1 cellular context compared by ENCODE assay signal in the genomic region with DNA sequence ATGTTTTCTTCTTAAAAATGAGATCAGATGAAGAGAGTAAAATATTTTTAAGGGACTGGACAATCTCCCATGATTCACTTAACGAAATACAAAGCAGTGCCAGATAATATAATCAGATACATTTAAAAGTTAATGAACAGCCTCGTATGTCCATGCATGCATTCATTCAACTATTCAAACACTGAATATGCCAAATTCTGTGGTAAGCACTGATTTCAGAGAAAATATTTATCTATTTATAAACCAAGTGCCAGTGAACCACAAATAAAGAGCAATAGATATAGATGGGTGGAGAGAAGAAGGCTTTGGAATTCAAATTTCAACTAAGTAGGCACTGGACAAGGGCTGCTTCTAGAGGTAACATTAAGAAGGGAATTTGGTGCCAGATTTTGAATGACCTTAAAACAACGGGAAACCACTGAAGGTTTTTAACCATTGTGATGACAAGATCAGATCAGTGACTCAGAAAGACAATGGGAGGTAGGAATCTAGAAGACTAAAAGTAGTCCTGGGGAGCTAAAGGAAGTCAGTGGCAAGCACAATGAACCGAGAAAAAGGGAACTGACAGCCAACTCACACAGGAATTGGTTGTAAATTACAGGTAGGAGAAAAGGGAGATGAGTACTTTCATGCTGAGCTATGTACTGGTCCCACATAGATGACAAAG.
A peak's percentile ranks its signal among the peaks of the same experiment; 100 is the strongest.
TF ChIP-seq lines count a peak whose summit lies in the region.

No MANE protein-coding gene starts in this region.

TF ChIP-seq in GM12878, 131 proteins besides CTCF, POLR2A, EP300 and RAD21:
- 0 out of 2 replicates have a peak, but pooled peaks have one; percentile 8 for TF ChIP-seq RUNX3 (IDR thresholded peaks at IDR 0.05; ENCODE audit: low read length)
- no peak for TF ChIP-seq ATF7 (IDR thresholded peaks at IDR 0.05; ENCODE audit: low read depth)
- TF ChIP-seq IKZF2 (IDR thresholded peaks at IDR 0.05) = peak; percentile 42 to 46; a peak in 2 of 4 replicates
- TF ChIP-seq LARP7 (IDR thresholded peaks at IDR 0.05) = no peak
- TF ChIP-seq, protein P1, sequence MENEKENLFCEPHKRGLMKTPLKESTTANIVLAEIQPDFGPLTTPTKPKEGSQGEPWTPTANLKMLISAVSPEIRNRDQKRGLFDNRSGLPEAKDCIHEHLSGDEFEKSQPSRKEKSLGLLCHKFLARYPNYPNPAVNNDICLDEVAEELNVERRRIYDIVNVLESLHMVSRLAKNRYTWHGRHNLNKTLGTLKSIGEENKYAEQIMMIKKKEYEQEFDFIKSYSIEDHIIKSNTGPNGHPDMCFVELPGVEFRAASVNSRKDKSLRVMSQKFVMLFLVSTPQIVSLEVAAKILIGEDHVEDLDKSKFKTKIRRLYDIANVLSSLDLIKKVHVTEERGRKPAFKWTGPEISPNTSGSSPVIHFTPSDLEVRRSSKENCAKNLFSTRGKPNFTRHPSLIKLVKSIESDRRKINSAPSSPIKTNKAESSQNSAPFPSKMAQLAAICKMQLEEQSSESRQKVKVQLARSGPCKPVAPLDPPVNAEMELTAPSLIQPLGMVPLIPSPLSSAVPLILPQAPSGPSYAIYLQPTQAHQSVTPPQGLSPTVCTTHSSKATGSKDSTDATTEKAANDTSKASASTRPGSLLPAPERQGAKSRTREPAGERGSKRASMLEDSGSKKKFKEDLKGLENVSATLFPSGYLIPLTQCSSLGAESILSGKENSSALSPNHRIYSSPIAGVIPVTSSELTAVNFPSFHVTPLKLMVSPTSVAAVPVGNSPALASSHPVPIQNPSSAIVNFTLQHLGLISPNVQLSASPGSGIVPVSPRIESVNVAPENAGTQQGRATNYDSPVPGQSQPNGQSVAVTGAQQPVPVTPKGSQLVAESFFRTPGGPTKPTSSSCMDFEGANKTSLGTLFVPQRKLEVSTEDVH (IDR thresholded peaks at IDR 0.05; ENCODE audit: low read depth, partially characterized antibody) = no peak
- TF ChIP-seq RBBP5 (conservative IDR thresholded peaks at IDR 0.05) = no peak
- TF ChIP-seq CHD1 (IDR thresholded peaks at IDR 0.05; ENCODE audit: low read depth, low read length) = no peak
- TF ChIP-seq SUZ12 (IDR thresholded peaks at IDR 0.05; ENCODE audit: unreplicated experiment) = no peak
- TF ChIP-seq, protein P2, sequence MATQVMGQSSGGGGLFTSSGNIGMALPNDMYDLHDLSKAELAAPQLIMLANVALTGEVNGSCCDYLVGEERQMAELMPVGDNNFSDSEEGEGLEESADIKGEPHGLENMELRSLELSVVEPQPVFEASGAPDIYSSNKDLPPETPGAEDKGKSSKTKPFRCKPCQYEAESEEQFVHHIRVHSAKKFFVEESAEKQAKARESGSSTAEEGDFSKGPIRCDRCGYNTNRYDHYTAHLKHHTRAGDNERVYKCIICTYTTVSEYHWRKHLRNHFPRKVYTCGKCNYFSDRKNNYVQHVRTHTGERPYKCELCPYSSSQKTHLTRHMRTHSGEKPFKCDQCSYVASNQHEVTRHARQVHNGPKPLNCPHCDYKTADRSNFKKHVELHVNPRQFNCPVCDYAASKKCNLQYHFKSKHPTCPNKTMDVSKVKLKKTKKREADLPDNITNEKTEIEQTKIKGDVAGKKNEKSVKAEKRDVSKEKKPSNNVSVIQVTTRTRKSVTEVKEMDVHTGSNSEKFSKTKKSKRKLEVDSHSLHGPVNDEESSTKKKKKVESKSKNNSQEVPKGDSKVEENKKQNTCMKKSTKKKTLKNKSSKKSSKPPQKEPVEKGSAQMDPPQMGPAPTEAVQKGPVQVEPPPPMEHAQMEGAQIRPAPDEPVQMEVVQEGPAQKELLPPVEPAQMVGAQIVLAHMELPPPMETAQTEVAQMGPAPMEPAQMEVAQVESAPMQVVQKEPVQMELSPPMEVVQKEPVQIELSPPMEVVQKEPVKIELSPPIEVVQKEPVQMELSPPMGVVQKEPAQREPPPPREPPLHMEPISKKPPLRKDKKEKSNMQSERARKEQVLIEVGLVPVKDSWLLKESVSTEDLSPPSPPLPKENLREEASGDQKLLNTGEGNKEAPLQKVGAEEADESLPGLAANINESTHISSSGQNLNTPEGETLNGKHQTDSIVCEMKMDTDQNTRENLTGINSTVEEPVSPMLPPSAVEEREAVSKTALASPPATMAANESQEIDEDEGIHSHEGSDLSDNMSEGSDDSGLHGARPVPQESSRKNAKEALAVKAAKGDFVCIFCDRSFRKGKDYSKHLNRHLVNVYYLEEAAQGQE (IDR thresholded peaks at IDR 0.05; ENCODE audit: low read depth, low read length) = no peak
- TF ChIP-seq RCOR1 (conservative IDR thresholded peaks at IDR 0.05; ENCODE audit: low read depth, low read length) = no peak
- no peak for TF ChIP-seq CHD2 (IDR thresholded peaks at IDR 0.05; ENCODE audit: borderline replicate concordance, low read depth, low read length)
- no peak for TF ChIP-seq ZNF274 (IDR thresholded peaks at IDR 0.05; ENCODE audit: insufficient read depth, insufficient read length)
- no peak for TF ChIP-seq HDGF (IDR thresholded peaks at IDR 0.05)
- no peak for TF ChIP-seq YBX1 (IDR thresholded peaks at IDR 0.05)
- TF ChIP-seq FOXM1 (IDR thresholded peaks at IDR 0.05; ENCODE audit: low read depth, low read length) = no peak
- no peak for TF ChIP-seq HDAC6 (IDR thresholded peaks at IDR 0.05; ENCODE audit: unreplicated experiment)
- TF ChIP-seq MEF2B (IDR thresholded peaks at IDR 0.05; ENCODE audit: partially characterized antibody, poor library complexity, severe bottlenecking) = no peak
- TF ChIP-seq JUND (IDR thresholded peaks at IDR 0.05; ENCODE audit: low read depth, low read length) = no peak
- no peak for TF ChIP-seq NRF1 (conservative IDR thresholded peaks at IDR 0.05; ENCODE audit: low read depth, low read length)
- 0 out of 2 replicates have a peak, but pooled peaks have one; percentile 28 for TF ChIP-seq IKZF1 (conservative IDR thresholded peaks at IDR 0.05)
- no peak for TF ChIP-seq SREBF2 (IDR thresholded peaks at IDR 0.05; ENCODE audit: low read length)
- TF ChIP-seq, protein P3, sequence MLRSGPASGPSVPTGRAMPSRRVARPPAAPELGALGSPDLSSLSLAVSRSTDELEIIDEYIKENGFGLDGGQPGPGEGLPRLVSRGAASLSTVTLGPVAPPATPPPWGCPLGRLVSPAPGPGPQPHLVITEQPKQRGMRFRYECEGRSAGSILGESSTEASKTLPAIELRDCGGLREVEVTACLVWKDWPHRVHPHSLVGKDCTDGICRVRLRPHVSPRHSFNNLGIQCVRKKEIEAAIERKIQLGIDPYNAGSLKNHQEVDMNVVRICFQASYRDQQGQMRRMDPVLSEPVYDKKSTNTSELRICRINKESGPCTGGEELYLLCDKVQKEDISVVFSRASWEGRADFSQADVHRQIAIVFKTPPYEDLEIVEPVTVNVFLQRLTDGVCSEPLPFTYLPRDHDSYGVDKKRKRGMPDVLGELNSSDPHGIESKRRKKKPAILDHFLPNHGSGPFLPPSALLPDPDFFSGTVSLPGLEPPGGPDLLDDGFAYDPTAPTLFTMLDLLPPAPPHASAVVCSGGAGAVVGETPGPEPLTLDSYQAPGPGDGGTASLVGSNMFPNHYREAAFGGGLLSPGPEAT (IDR thresholded peaks at IDR 0.05; ENCODE audit: low read depth) = 0 out of 2 replicates have a peak, but pooled peaks have one; percentile 10
- peak; percentile 49; the same call in 1 of the 2 replicates for TF ChIP-seq SPI1 (IDR thresholded peaks at IDR 0.05; ENCODE audit: borderline replicate concordance, insufficient read depth, low read depth, low read length)
- TF ChIP-seq, protein P4, sequence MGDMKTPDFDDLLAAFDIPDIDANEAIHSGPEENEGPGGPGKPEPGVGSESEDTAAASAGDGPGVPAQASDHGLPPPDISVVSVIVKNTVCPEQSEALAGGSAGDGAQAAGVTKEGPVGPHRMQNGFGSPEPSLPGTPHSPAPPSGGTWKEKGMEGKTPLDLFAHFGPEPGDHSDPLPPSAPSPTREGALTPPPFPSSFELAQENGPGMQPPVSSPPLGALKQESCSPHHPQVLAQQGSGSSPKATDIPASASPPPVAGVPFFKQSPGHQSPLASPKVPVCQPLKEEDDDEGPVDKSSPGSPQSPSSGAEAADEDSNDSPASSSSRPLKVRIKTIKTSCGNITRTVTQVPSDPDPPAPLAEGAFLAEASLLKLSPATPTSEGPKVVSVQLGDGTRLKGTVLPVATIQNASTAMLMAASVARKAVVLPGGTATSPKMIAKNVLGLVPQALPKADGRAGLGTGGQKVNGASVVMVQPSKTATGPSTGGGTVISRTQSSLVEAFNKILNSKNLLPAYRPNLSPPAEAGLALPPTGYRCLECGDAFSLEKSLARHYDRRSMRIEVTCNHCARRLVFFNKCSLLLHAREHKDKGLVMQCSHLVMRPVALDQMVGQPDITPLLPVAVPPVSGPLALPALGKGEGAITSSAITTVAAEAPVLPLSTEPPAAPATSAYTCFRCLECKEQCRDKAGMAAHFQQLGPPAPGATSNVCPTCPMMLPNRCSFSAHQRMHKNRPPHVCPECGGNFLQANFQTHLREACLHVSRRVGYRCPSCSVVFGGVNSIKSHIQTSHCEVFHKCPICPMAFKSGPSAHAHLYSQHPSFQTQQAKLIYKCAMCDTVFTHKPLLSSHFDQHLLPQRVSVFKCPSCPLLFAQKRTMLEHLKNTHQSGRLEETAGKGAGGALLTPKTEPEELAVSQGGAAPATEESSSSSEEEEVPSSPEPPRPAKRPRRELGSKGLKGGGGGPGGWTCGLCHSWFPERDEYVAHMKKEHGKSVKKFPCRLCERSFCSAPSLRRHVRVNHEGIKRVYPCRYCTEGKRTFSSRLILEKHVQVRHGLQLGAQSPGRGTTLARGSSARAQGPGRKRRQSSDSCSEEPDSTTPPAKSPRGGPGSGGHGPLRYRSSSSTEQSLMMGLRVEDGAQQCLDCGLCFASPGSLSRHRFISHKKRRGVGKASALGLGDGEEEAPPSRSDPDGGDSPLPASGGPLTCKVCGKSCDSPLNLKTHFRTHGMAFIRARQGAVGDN (IDR thresholded peaks at IDR 0.05) = no peak
- no peak for TF ChIP-seq TCF3 (IDR thresholded peaks at IDR 0.05; ENCODE audit: borderline replicate concordance, insufficient read depth, low read depth, low read length)
- TF ChIP-seq EED (IDR thresholded peaks at IDR 0.05; ENCODE audit: low read depth) = no peak
- TF ChIP-seq RELA (IDR thresholded peaks at IDR 0.05; ENCODE audit: borderline replicate concordance, partially characterized antibody) = no peak
- TF ChIP-seq CBX5 (IDR thresholded peaks at IDR 0.05; ENCODE audit: low read depth) = no peak
TF ChIP-seq in GM12878: peak in this region for 5.
